ENCODE assay signal across 1 cellular context in the genomic region with DNA sequence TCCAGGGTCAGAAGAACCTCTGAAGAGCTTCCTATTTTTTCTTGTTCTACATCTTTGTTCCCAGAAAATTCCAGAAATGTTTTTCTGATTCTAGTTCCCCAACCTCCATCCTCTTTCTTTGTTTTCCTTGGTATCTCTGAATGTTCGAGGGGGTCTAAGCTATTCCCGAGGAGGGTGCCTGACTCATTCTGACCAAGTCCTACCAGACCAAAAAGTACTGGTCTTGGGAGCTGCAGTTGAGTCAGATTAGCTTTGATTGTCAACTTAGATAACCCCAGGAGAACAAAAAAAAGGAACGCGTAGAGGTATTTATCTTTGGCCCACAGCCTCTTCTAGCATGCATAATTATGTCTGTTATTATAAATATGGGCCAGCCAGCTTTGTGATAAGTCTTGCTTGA.
A peak's percentile ranks its signal among the peaks of the same experiment; 100 is the strongest.
TF ChIP-seq lines count a peak whose summit lies in the region.

No MANE protein-coding gene starts in this region.

TF ChIP-seq in SK-N-SH, 30 proteins besides CTCF, POLR2A, EP300 and RAD21:
- no peak for TF ChIP-seq GABPA (IDR thresholded peaks at IDR 0.05; ENCODE audit: low read depth)
- TF ChIP-seq RXRA (IDR thresholded peaks at IDR 0.05; ENCODE audit: borderline replicate concordance, low read depth), result peak; percentile 73; the same call in 1 of the 2 replicates
- TF ChIP-seq ZBTB33 (IDR thresholded peaks at IDR 0.05; ENCODE audit: borderline replicate concordance, low read depth), result no peak
- peak; percentile 53; the same call in 1 of the 2 replicates for TF ChIP-seq NFIC (IDR thresholded peaks at IDR 0.05; ENCODE audit: borderline replicate concordance)
- peak; percentile 35; the same call in 1 of the 2 replicates for TF ChIP-seq TEAD4 (IDR thresholded peaks at IDR 0.05; ENCODE audit: borderline replicate concordance, insufficient read depth)
- TF ChIP-seq JUND (IDR thresholded peaks at IDR 0.05), result peak; percentile 52
- peak; percentile 55; the same call in 1 of the 2 replicates for TF ChIP-seq TCF12 (IDR thresholded peaks at IDR 0.05)
- no peak for TF ChIP-seq IRF3 (IDR thresholded peaks at IDR 0.05; ENCODE audit: low read depth, low read length)
- TF ChIP-seq FOSL2 (IDR thresholded peaks at IDR 0.05; ENCODE audit: borderline replicate concordance, low read depth), result peak; percentile 75
